In the genomic region with DNA sequence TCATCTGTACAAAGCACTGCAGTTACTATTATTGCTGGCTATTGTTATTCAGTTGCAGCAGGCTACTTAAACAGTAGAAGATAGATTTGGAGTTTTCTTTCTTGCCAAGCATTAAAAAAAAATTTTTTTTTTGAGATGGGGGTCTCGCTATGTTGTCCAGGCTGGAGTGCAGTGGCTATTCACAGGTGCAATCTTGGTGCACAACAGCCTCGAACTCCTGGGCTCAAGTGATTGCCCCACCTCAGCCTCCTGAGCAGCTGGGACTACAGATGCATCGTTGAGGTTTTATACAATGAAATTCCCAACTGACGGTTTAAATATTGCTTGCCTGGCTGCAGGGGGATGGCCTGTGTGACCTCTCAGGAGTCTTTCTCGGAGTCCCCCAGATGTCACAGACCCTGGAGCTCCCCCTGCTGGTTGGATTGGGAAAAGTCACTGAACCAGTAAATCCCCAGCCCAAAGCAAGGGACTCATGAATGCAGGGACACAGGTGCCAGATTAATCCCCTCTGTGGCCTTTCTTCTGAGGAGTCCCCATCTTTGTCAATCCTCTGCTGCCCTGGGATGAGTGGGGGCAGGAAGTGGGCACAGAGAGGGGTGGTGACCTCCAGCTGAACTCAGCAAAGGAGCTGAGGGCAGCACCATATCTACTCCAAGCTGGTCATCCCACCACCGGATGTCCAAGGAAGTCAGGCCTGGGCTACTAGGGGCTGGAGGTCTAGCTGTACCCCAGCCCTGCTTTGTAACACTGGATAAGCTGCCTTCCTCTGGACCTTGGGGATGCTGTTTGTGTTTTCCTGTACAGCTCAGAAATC, we compare ENCODE assay signal across 8 cellular contexts.
DNase-seq lines count a peak whose midpoint lies in the region; ATAC-seq and TF ChIP-seq lines count a peak whose summit lies in the region.

No MANE protein-coding gene starts in this region.

- H3K9ac ChIP-seq in IMR-90 (ENCODE audit: low read depth, low read length) = no peak overlapping the region

- POLR2A ChIA-PET in Caco-2 (lab: Charles Lee) = no interaction called here
- POLR2A ChIA-PET in IMR-90 (lab: Charles Lee; ENCODE audit: unreplicated experiment) = no interaction called here

- H3K18ac ChIP-seq in IMR-90 (ENCODE audit: low read depth, low read length) = no peak overlapping the region

- H3K4ac ChIP-seq in IMR-90 (ENCODE audit: low read depth, low read length) = no peak overlapping the region

- intact Hi-C loops in Caco-2 (cut with micrococcal nuclease; ENCODE audit: unreplicated experiment) = loop anchor here (1.0 kb wide), 6 partner anchors 48 to 256 kb away; partner anchors contain the start of genes CDH23 and SLC29A3
- intact Hi-C loops in IMR-90 (cut with micrococcal nuclease) = loop anchor here (1.0 kb wide), 3 partner anchors 186 to 256 kb away; partner anchors contain the start of gene SLC29A3

- H3K27me3 ChIP-seq in Caco-2 (replicated peaks; ENCODE audit: control insufficient read depth, insufficient read depth, low read length) (no peaks in the 10 kb centered on the region), IMR-90 (ENCODE audit: control insufficient read depth, insufficient read depth, low read length) (peaks cover 31% of the 10 kb centered on the region), right atrium auricular region (no peaks in the 10 kb centered on the region)

- H4K20me1 ChIP-seq in IMR-90 (ENCODE audit: insufficient read depth, low read length) = no peaks in the 10 kb centered on the region

- no peak overlapping the region for H3K23ac ChIP-seq in IMR-90 (ENCODE audit: low read depth, low read length)

- H3K79me1 ChIP-seq in IMR-90 (ENCODE audit: low read depth in 1 of 2, low read length in 2 of 2) = no peaks in the 10 kb centered on the region

- TF ChIP-seq RAD21 in IMR-90 (IDR thresholded peaks at IDR 0.05; ENCODE audit: low read length) = peak; percentile 65

- TF ChIP-seq CTCF in Caco-2 (IDR thresholded peaks at IDR 0.05; ENCODE audit: insufficient read depth in 1 of 2, low read depth in 1 of 2, low read length in 1 of 2, severe bottlenecking in 1 of 2, unreplicated experiment in 1 of 2) (peak; percentile 94 to 95), IMR-90 (conservative IDR thresholded peaks at IDR 0.05; ENCODE audit: low read depth, low read length) (peak; percentile 68), right atrium auricular region (IDR thresholded peaks at IDR 0.05) (peak; percentile 62 to 93), retinal pigment epithelial cell (conservative IDR thresholded peaks at IDR 0.05; ENCODE audit: low read depth, low read length) (peak; percentile 88)

- no peaks in the 10 kb centered on the region for H3K4me1 Mint-ChIP-seq in Caco-2 (ENCODE audit: low read depth, unreplicated experiment)

- dilution Hi-C loops in IMR-90 (cut with HindIII; ENCODE audit: low sequenced_read_pairs, unreplicated experiment) = no loop called here

- H2BK20ac ChIP-seq in IMR-90 (ENCODE audit: low read depth, low read length) = no peak overlapping the region

- H2AFZ ChIP-seq in IMR-90 (replicated peaks; ENCODE audit: low read length, poor library complexity) = no peak overlapping the region

- no peaks in the 10 kb centered on the region for H3K9me1 ChIP-seq in IMR-90 (ENCODE audit: insufficient read depth, low read length)

- H3K9me3 ChIP-seq in Caco-2 (no peaks in the 10 kb centered on the region), IMR-90 (ENCODE audit: control insufficient read depth, insufficient read depth, low read length) (no peaks in the 10 kb centered on the region), right atrium auricular region (no peaks in the 10 kb centered on the region)

- no peak overlapping the region for H2AK5ac ChIP-seq in IMR-90 (ENCODE audit: low read depth, low read length)

- no peak overlapping the region for H2BK120ac ChIP-seq in IMR-90 (ENCODE audit: low read depth, low read length)

- H3K36me3 Mint-ChIP-seq in Caco-2 (ENCODE audit: insufficient read depth, unreplicated experiment) = no peaks in the 10 kb centered on the region

- no peaks in the 10 kb centered on the region for H3K9me3 Mint-ChIP-seq in Caco-2 (ENCODE audit: unreplicated experiment)

- no peak for TF ChIP-seq POLR2A in IMR-90 (IDR thresholded peaks at IDR 0.05; ENCODE audit: low read depth, low read length)

- H4K5ac ChIP-seq in IMR-90 (ENCODE audit: low read depth, low read length) = no peak overlapping the region

- BruUV-seq in Caco-2 (replicated peaks; lab: Mats Ljungman, UMichigan) = no TSS peak
- no TSS peak for BruUV-seq in IMR-90 (replicated peaks; lab: Mats Ljungman, UMichigan)

- H3K4me3 ChIP-seq in Caco-2 (ENCODE audit: low read depth, low read length) = no peak overlapping the region
- H3K4me3 ChIP-seq in IMR-90 (ENCODE audit: insufficient read depth, low read depth, low read length) = no peak overlapping the region
- no peak overlapping the region for H3K4me3 ChIP-seq in right atrium auricular region
- H3K4me3 ChIP-seq in retinal pigment epithelial cell (ENCODE audit: low read length) = no peak overlapping the region

- no peak overlapping the region for H3K4me3 Mint-ChIP-seq in Caco-2 (ENCODE audit: unreplicated experiment)

- no peak overlapping the region for H3K14ac ChIP-seq in IMR-90 (replicated peaks; ENCODE audit: low read depth, low read length)

- no peak overlapping the region for H2AK9ac ChIP-seq in IMR-90 (replicated peaks; ENCODE audit: low read depth, low read length, poor library complexity)

- H3K4me1 ChIP-seq in Caco-2 (no peaks in the 10 kb centered on the region), IMR-90 (ENCODE audit: control insufficient read depth, insufficient read depth, low read length) (no peaks in the 10 kb centered on the region), right atrium auricular region (no peaks in the 10 kb centered on the region)

- no peak overlapping the region for H3K56ac ChIP-seq in IMR-90 (ENCODE audit: extremely low read depth, insufficient read depth, low read length)

- no peak overlapping the region for H3K4me2 ChIP-seq in IMR-90 (ENCODE audit: low read depth, low read length)

- CTCF ChIA-PET in Caco-2 (lab: Charles Lee) = interaction anchor here (0.6 to 3.9 kb wide), 29 partner anchors 9 to 261 kb away, joined by 3 to 32 read pairs (median 5); partner anchors contain the start of gene SLC29A3
- CTCF ChIA-PET in IMR-90 (lab: Yijun Ruan, JAX) = interaction anchor here (0.7 to 2.5 kb wide), 9 partner anchors 9 to 255 kb away, joined by 3 to 11 read pairs (median 3); partner anchors contain the start of gene SLC29A3

- no peak overlapping the region for H4K91ac ChIP-seq in IMR-90 (ENCODE audit: insufficient read depth, low read depth, low read length)

- no peak overlapping the region for H3K27ac ChIP-seq in IMR-90 (ENCODE audit: insufficient read depth, low read length)
- no peak overlapping the region for H3K27ac ChIP-seq in right atrium auricular region

- in situ Hi-C loops in IMR-90 (cut with MboI; ENCODE audit: low sequenced_read_pairs) = loop anchor here (5.0 kb wide), 1 partner anchor 258 kb away; no protein-coding TSS in a partner anchor

- H3K36me3 ChIP-seq in Caco-2 (ENCODE audit: control insufficient read depth, insufficient read depth, low read length) (no peaks in the 10 kb centered on the region), IMR-90 (ENCODE audit: control insufficient read depth, insufficient read depth, low read length) (no peaks in the 10 kb centered on the region), right atrium auricular region (no peaks in the 10 kb centered on the region)

- no peak overlapping the region for H2BK15ac ChIP-seq in IMR-90 (ENCODE audit: low read depth, low read length)

- H4K8ac ChIP-seq in IMR-90 (ENCODE audit: low read depth in 2 of 2, low read length in 2 of 2) = no peak overlapping the region

- 33% methylated on average over 1 of the region's 6 CpGs; no CpG with 5 or more reads in 1 of the 2 experiments for WGBS in IMR-90 (ENCODE audit: extremely low coverage in 2 of 2, insufficient read length in 1 of 2), 2 experiments

- peak; percentile 79 to 88 for DNase-seq in Caco-2
- peak; percentile 23 for DNase-seq in IMR-90
- DNase-seq in T follicular helper cell (ENCODE audit: low read depth) = peak; percentile 64
- peak; percentile 6 for DNase-seq in amniotic stem cell (lab: John Stamatoyannopoulos, UW)
- peak; percentile 85 for DNase-seq in right atrium auricular region (ENCODE audit: low spot score)
- DNase-seq in retinal pigment epithelial cell (ENCODE audit: low read depth) = no peak
- DNase-seq in NCI-H2029 treated with DMSO at 0.1 percent for 48 hours (lab: John Stamatoyannopoulos, UW) = no peak

- H3K27me3 Mint-ChIP-seq in Caco-2 (ENCODE audit: insufficient read depth, unreplicated experiment) = peaks cover 5% of the 10 kb centered on the region

- H2BK5ac ChIP-seq in IMR-90 (ENCODE audit: low read depth, low read length, poor library complexity, severe bottlenecking) = no peak overlapping the region

- ATAC-seq in IMR-90 (ENCODE audit: low read depth) = peak; percentile 77
- no peak for ATAC-seq in HG02588 (IDR thresholded peaks at IDR 0.05; ENCODE audit: unreplicated experiment)

- no peak overlapping the region for H3K27ac Mint-ChIP-seq in Caco-2 (ENCODE audit: unreplicated experiment)

TF ChIP-seq in IMR-90, 13 proteins besides CTCF, POLR2A, EP300 and RAD21:
- TF ChIP-seq SMC3 (IDR thresholded peaks at IDR 0.05; ENCODE audit: low read depth, low read length) (peak; percentile 62), NFE2L2 (IDR thresholded peaks at IDR 0.05; ENCODE audit: low read depth, low read length) (no peak)

Comparison
In these comparisons a context has a peak if more than half of its experiments do, and no peak if none do; other contexts are left out.
1. DNase-seq: peak in Caco-2 (2 of 2), IMR-90 (single experiment), T follicular helper cell (single experiment), amniotic stem cell (single experiment) and right atrium auricular region (single experiment); none in retinal pigment epithelial cell (single experiment) and NCI-H2029 treated with DMSO at 0.1 percent for 48 hours (single experiment).
2. Peak in every context shown above with its lines, with median percentiles within 50 percentile points of each other: CTCF ChIP-seq.